ENCODE assay signal across 13 cellular contexts in the genomic region with DNA sequence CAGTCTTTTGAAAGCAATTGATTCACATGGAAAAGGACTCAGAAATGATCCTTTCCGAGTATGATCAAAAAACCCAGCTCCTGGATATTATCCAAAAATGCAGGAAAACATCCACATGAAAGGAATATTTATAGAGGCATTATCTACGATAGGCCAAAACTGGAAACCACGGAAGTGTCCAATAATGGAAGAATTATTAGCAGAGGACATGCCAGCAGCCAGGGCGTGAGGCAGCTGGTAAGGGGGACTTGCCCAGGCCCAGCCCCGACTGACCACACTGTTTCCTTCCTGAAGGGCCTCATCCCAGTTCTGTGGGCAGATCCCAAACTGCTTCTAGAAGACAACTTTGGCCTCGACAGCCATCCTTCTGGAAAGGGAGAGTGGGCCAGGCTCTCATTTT. TPM values are rescaled to one million over a fixed set of nuclear protein-coding genes. Genes with fewer than 3 reads are reported as not detected.
DNase-seq lines count a peak whose midpoint lies in the region; FAIRE-seq and TF ChIP-seq lines count a peak whose summit lies in the region.
"Had no signal": no experiment of that assay in that cellular context is flagged by ENCODE, and none has a peak within 500 bp of the region (broad histone marks: within the 10 kb centered on the region; RNA-seq: fewer than 3 reads in every experiment).

No MANE protein-coding gene starts in this region.

- TF ChIP-seq POLR2A in breast epithelium (IDR thresholded peaks at IDR 0.05), result no peak

- TF ChIP-seq CTCF in HFFc6 (IDR thresholded peaks at IDR 0.05) (no peak), breast epithelium (IDR thresholded peaks at IDR 0.05) (no peak), D721Med (IDR thresholded peaks at IDR 0.05; ENCODE audit: insufficient read depth, missing control alignments) (no peak)

- H3K27me3 ChIP-seq in breast epithelium (no peaks in the 10 kb centered on the region), layer of hippocampus (ENCODE audit: control insufficient read depth, insufficient read depth, low read length) (no peaks in the 10 kb centered on the region), stomach smooth muscle (ENCODE audit: control insufficient read depth in 1 of 2, insufficient read depth in 2 of 2, low read length in 2 of 2) (no peaks in the 10 kb centered on the region)

- peaks cover 20 to 52% of the 10 kb centered on the region in 2 donors for H3K4me1 ChIP-seq in breast epithelium
- H3K4me1 ChIP-seq in stomach smooth muscle (ENCODE audit: control insufficient read depth, insufficient read depth, low read length), result peaks cover 88% of the 10 kb centered on the region

- H3K27me3 Mint-ChIP-seq in HFFc6 (ENCODE audit: insufficient read depth), result peaks cover 14% of the 10 kb centered on the region

- H3K4me3 ChIP-seq in breast epithelium, result no peak overlapping the region
- peak overlapping the region in 1 of 2 donors; percentile 35 for H3K4me3 ChIP-seq in stomach smooth muscle (ENCODE audit: low read length in 2 of 2)

- peak overlapping the region; percentile 43 for H3K4me3 Mint-ChIP-seq in HFFc6
- H3K4me3 Mint-ChIP-seq: T-helper 2 cell treated with Interferon-gamma antibody and Interleukin-4, amounts not matched to agents 5 μg/mL and 100 μg/mL, for 36 hours had no signal

- H3K36me3 Mint-ChIP-seq in HFFc6 (ENCODE audit: low read depth), result peaks cover 38% of the 10 kb centered on the region

- peak overlapping the region in 1 of 2 donors; percentile 27 for H3K9ac ChIP-seq in stomach smooth muscle (ENCODE audit: low read length in 2 of 2)

- H3K9me3 ChIP-seq in breast epithelium (no peaks in the 10 kb centered on the region), stomach smooth muscle (ENCODE audit: control insufficient read depth in 2 of 2, low read length in 2 of 2) (no peaks in the 10 kb centered on the region)

- no peaks in the 10 kb centered on the region for H3K9me3 Mint-ChIP-seq in HFFc6
- H3K9me3 Mint-ChIP-seq: T-helper 2 cell treated with Interferon-gamma antibody and Interleukin-4, amounts not matched to agents 5 μg/mL and 100 μg/mL, for 36 hours had no signal

- intact Hi-C loops in breast epithelium (cut with DNase I; ENCODE audit: low total_unique reads), result no loop called here

- H3K27ac ChIP-seq in breast epithelium (peak overlapping the region; percentile 72 to 83), layer of hippocampus (ENCODE audit: low read depth, low read length) (peak overlapping the region; percentile 12), stomach smooth muscle (ENCODE audit: low read length) (peak overlapping the region; percentile 88)
- H3K27ac ChIP-seq: HL-60 had no signal

- peaks cover 100% of the 10 kb centered on the region for H3K4me1 Mint-ChIP-seq in HFFc6 (ENCODE audit: low read depth)

- H3K27ac Mint-ChIP-seq in HFFc6, result peak overlapping the region; percentile 72
- H3K27ac Mint-ChIP-seq: T-helper 2 cell treated with Interferon-gamma antibody and Interleukin-4, amounts not matched to agents 5 μg/mL and 100 μg/mL, for 36 hours had no signal

- DNase-seq in HFFc6 (no peak), breast epithelium (ENCODE audit: low spot score in 2 of 2) (no peak), D721Med (ENCODE audit: insufficient read length, low spot score) (no peak), midbrain (lab: John Stamatoyannopoulos, UW) (no peak)
- DNase-seq in central memory CD4-positive, alpha-beta T cell, result no peak
- no peak for DNase-seq in activated CD4-positive, alpha-beta T cell treated with anti-CD3 and anti-CD28 coated beads for 48 hours
- DNase-seq: left colon, NCI-H1092 treated with DMSO at 0.1 percent for 48 hours, small intestine had no signal

- H3K36me3 ChIP-seq in breast epithelium (no peaks in the 10 kb centered on the region), stomach smooth muscle (ENCODE audit: control insufficient read depth in 2 of 2, insufficient read depth in 2 of 2, low read length in 2 of 2) (peaks cover 4 to 12% of the 10 kb centered on the region in 2 donors)

- FAIRE-seq in D721Med (lab: Jason Lieb, UNC), result no peak
- FAIRE-seq: small intestine had no signal

RNA-seq across cellular contexts. Expression of a gene that starts 20.5 kb away (rescaled TPM):
- 100 to 1,000 TPM; 749 to 847 (median 825) TPM for total RNA-seq in HFFc6 (2021; fragmentation: NEBNext Ultra II Directional; extraction: Animal tissue kit (Norgen Biotek cat#: 25700))
- total RNA-seq in breast epithelium, result 100 to 1,000 TPM in 2 of 3 donors, 10 to 100 TPM in 1; 75.0 to 295 (median 290) TPM

Comparison
In these comparisons a context has a peak if more than half of its experiments do, and no peak if none do; other contexts are left out.
1. H3K27ac ChIP-seq: peak in every context shown above with its lines; median percentile 88 in stomach smooth muscle; 78 in breast epithelium; 12 in layer of hippocampus.